ENCODE assay signal across 1 cellular context in the genomic region with DNA sequence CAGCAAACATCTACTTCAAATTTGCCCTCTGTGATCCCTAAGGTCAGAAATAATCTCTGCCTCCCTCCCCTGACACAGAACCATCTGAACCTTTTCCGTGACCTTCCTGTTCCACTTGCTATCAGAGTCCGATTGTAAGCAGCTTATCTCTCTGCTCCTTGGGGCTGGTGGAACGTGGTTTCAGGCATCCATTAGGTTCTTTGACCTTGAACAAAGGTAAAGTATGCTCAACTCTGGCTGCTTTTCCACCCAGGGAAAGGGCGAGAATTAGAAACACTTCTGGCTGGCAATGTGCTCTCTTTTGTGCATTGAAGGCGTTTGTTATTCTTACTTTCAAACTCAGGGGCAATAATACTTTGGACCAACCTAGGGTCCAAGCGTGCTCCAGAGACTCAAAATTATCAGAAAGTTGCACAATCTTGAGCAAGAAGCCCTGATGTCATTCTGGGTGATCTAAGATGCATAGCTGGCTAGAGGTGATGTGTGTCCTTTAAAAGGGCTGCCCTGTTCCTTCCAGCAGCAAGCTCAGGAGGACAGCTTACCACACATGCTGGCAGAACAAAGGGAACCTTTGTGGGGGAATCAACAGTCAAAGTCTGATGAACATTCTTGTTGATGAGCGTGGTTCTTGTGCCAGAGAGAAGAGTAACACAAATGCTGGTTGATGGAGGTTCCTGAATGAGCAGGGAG.
TF ChIP-seq lines count a peak whose summit lies in the region.

No MANE protein-coding gene starts in this region.

TF ChIP-seq in HepG2, 621 proteins besides CTCF, POLR2A, EP300 and RAD21 (continued from another document and continues in another):
- no peak for TF ChIP-seq NONO (IDR thresholded peaks at IDR 0.05)
- TF ChIP-seq NONO (CRISPR knock-in tag; conservative IDR thresholded peaks at IDR 0.05) = peak; percentile 78
- peak; percentile 7 to 50; a peak in 2 of 4 replicates for TF ChIP-seq NR2F1 (CRISPR knock-in tag; IDR thresholded peaks at IDR 0.05)
- TF ChIP-seq ZNF44 (CRISPR knock-in tag; IDR thresholded peaks at IDR 0.05) = 0 out of 2 replicates have a peak, but pooled peaks have one; percentile 36
- TF ChIP-seq TCF12 (IDR thresholded peaks at IDR 0.05) = no peak
- peak; percentile 50; the same call in 1 of the 2 replicates for TF ChIP-seq TCF12 (CRISPR knock-in tag; IDR thresholded peaks at IDR 0.05)
- 0 out of 2 replicates have a peak, but pooled peaks have one; percentile 22 for TF ChIP-seq TBX3 (IDR thresholded peaks at IDR 0.05; ENCODE audit: borderline replicate concordance)
- TF ChIP-seq ZBTB34 (CRISPR knock-in tag; IDR thresholded peaks at IDR 0.05) = peak; percentile 78; the same call in 1 of the 2 replicates
- TF ChIP-seq SOX5 (CRISPR knock-in tag; IDR thresholded peaks at IDR 0.05; ENCODE audit: borderline replicate concordance) = peak; percentile 43; the same call in 1 of the 2 replicates
- 0 out of 2 replicates have a peak, but pooled peaks have one; percentile 17 for TF ChIP-seq TFDP1 (CRISPR knock-in tag; IDR thresholded peaks at IDR 0.05; ENCODE audit: borderline replicate concordance)
- TF ChIP-seq ZNF292 (CRISPR knock-in tag; IDR thresholded peaks at IDR 0.05; ENCODE audit: borderline replicate concordance, low read depth) = peak; percentile 18; the same call in 1 of the 2 replicates
- TF ChIP-seq, protein P1, sequence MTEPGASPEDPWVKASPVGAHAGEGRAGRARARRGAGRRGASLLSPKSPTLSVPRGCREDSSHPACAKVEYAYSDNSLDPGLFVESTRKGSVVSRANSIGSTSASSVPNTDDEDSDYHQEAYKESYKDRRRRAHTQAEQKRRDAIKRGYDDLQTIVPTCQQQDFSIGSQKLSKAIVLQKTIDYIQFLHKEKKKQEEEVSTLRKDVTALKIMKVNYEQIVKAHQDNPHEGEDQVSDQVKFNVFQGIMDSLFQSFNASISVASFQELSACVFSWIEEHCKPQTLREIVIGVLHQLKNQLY (CRISPR knock-in tag; IDR thresholded peaks at IDR 0.05) = 0 out of 2 replicates have a peak, but pooled peaks have one; percentile 19
- peak; percentile 64; the same call in 1 of the 2 replicates for TF ChIP-seq MIXL1 (CRISPR knock-in tag; IDR thresholded peaks at IDR 0.05)
- peak; percentile 73; the same call in 1 of the 2 replicates for TF ChIP-seq ZMYM4 (CRISPR knock-in tag; IDR thresholded peaks at IDR 0.05)
- TF ChIP-seq HHEX (CRISPR knock-in tag; IDR thresholded peaks at IDR 0.05) = peak; percentile 17; the same call in 1 of the 2 replicates
- no peak for TF ChIP-seq KAT7 (CRISPR knock-in tag; IDR thresholded peaks at IDR 0.05; ENCODE audit: borderline replicate concordance)
- no peak for TF ChIP-seq ZMAT3 (CRISPR knock-in tag; conservative IDR thresholded peaks at IDR 0.05)
- TF ChIP-seq, protein P2, sequence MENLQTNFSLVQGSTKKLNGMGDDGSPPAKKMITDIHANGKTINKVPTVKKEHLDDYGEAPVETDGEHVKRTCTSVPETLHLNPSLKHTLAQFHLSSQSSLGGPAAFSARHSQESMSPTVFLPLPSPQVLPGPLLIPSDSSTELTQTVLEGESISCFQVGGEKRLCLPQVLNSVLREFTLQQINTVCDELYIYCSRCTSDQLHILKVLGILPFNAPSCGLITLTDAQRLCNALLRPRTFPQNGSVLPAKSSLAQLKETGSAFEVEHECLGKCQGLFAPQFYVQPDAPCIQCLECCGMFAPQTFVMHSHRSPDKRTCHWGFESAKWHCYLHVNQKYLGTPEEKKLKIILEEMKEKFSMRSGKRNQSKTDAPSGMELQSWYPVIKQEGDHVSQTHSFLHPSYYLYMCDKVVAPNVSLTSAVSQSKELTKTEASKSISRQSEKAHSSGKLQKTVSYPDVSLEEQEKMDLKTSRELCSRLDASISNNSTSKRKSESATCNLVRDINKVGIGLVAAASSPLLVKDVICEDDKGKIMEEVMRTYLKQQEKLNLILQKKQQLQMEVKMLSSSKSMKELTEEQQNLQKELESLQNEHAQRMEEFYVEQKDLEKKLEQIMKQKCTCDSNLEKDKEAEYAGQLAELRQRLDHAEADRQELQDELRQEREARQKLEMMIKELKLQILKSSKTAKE (CRISPR knock-in tag; IDR thresholded peaks at IDR 0.05; ENCODE audit: borderline replicate concordance) = peak; percentile 71
- peak; percentile 27; the same call in 1 of the 2 replicates for TF ChIP-seq YEATS2 (CRISPR knock-in tag; IDR thresholded peaks at IDR 0.05; ENCODE audit: borderline replicate concordance)
- TF ChIP-seq POLR2AphosphoS5 (IDR thresholded peaks at IDR 0.05; ENCODE audit: low read depth, low read length) = no peak
- TF ChIP-seq, protein P3, sequence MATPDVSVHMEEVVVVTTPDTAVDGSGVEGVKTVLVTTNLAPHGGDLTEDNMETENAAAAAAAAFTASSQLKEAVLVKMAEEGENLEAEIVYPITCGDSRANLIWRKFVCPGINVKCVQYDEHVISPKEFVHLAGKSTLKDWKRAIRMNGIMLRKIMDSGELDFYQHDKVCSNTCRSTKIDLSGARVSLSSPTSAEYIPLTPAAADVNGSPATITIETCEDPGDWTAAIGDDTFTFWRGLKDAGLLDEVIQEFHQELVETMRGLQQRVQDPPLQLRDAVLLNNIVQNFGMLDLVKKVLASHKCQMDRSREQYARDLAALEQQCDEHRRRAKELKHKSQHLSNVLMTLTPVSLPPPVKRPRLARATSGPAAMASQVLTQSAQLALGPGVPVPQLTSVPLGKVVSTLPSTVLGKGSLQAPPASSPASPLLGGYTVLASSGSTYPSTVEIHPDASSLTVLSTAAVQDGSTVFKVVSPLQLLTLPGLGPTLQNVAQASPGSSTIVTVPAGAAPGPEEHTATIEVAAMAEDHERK (CRISPR knock-in tag; IDR thresholded peaks at IDR 0.05; ENCODE audit: low read depth) = 0 out of 2 replicates have a peak, but pooled peaks have one; percentile 17
- TF ChIP-seq ZNF646 (CRISPR knock-in tag; IDR thresholded peaks at IDR 0.05) = 0 out of 2 replicates have a peak, but pooled peaks have one; percentile 30
- TF ChIP-seq, protein P4, sequence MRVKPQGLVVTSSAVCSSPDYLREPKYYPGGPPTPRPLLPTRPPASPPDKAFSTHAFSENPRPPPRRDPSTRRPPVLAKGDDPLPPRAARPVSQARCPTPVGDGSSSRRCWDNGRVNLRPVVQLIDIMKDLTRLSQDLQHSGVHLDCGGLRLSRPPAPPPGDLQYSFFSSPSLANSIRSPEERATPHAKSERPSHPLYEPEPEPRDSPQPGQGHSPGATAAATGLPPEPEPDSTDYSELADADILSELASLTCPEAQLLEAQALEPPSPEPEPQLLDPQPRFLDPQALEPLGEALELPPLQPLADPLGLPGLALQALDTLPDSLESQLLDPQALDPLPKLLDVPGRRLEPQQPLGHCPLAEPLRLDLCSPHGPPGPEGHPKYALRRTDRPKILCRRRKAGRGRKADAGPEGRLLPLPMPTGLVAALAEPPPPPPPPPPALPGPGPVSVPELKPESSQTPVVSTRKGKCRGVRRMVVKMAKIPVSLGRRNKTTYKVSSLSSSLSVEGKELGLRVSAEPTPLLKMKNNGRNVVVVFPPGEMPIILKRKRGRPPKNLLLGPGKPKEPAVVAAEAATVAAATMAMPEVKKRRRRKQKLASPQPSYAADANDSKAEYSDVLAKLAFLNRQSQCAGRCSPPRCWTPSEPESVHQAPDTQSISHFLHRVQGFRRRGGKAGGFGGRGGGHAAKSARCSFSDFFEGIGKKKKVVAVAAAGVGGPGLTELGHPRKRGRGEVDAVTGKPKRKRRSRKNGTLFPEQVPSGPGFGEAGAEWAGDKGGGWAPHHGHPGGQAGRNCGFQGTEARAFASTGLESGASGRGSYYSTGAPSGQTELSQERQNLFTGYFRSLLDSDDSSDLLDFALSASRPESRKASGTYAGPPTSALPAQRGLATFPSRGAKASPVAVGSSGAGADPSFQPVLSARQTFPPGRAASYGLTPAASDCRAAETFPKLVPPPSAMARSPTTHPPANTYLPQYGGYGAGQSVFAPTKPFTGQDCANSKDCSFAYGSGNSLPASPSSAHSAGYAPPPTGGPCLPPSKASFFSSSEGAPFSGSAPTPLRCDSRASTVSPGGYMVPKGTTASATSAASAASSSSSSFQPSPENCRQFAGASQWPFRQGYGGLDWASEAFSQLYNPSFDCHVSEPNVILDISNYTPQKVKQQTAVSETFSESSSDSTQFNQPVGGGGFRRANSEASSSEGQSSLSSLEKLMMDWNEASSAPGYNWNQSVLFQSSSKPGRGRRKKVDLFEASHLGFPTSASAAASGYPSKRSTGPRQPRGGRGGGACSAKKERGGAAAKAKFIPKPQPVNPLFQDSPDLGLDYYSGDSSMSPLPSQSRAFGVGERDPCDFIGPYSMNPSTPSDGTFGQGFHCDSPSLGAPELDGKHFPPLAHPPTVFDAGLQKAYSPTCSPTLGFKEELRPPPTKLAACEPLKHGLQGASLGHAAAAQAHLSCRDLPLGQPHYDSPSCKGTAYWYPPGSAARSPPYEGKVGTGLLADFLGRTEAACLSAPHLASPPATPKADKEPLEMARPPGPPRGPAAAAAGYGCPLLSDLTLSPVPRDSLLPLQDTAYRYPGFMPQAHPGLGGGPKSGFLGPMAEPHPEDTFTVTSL (CRISPR knock-in tag; IDR thresholded peaks at IDR 0.05; ENCODE audit: borderline replicate concordance) = peak; percentile 58
- no peak for TF ChIP-seq ZKSCAN1 (IDR thresholded peaks at IDR 0.05; ENCODE audit: low read length)
- TF ChIP-seq NCOA2 (CRISPR knock-in tag; IDR thresholded peaks at IDR 0.05) = peak; percentile 33; the same call in 1 of the 2 replicates
- TF ChIP-seq IKZF5 (CRISPR knock-in tag; IDR thresholded peaks at IDR 0.05) = 0 out of 2 replicates have a peak, but pooled peaks have one; percentile 67
- no peak for TF ChIP-seq MLLT10 (CRISPR knock-in tag; IDR thresholded peaks at IDR 0.05)
- TF ChIP-seq GATAD2A (CRISPR knock-in tag; IDR thresholded peaks at IDR 0.05) = peak; percentile 76
- peak; percentile 83 for TF ChIP-seq ZMYM2 (CRISPR knock-in tag; IDR thresholded peaks at IDR 0.05)
- TF ChIP-seq KMT2B (CRISPR knock-in tag; IDR thresholded peaks at IDR 0.05) = 0 out of 2 replicates have a peak, but pooled peaks have one; percentile 17
